Comparison of ENCODE assay signal across 14 cellular contexts in the genomic region with DNA sequence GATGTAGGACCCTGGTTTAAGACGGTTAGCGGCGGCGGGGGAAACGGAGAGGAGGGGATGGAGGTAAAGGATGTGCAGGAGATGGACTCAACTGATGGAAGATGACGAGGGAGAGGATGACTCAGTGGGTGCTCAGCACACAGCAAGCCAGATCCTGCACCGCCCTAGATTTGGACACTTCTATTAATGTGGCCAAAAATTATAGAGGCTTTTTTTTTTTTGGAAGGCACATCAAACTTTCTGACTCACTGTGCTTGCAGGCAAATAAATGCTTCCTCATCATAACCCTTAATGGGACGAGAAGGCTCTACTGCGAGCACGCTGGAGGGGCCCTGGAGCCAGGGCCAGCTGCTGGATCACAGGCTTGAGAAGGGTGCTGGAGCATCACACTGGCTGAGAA. TPM values are rescaled to one million over a fixed set of nuclear protein-coding genes. Genes with fewer than 3 reads are reported as not detected.
DNase-seq lines count a peak whose midpoint lies in the region; ATAC-seq and TF ChIP-seq lines count a peak whose summit lies in the region.
"Had no signal": no experiment of that assay in that cellular context is flagged by ENCODE, and none has a peak within 500 bp of the region (broad histone marks: within the 10 kb centered on the region; RNA-seq: fewer than 3 reads in every experiment).

No MANE protein-coding gene starts in this region.

- H3K36me3 ChIP-seq in mucosa of descending colon (ENCODE audit: low read depth): no peaks in the 10 kb centered on the region
- H3K36me3 ChIP-seq: WERI-Rb-1 had no signal

- no peaks in the 10 kb centered on the region for H3K9me3 ChIP-seq in mucosa of descending colon

- TF ChIP-seq CTCF in AG09309 (IDR thresholded peaks at IDR 0.05; ENCODE audit: control insufficient read depth, insufficient read depth, low read depth, low read length, missing control alignments) (no peak), choroid plexus epithelial cell (conservative IDR thresholded peaks at IDR 0.05; ENCODE audit: low read depth, low read length) (no peak), mucosa of descending colon (IDR thresholded peaks at IDR 0.05) (no peak)

- H3K4me1 ChIP-seq in mucosa of descending colon (ENCODE audit: low read depth): no peaks in the 10 kb centered on the region

- peak; percentile 78 for DNase-seq in AG09309 (ENCODE audit: low read depth)
- peak; percentile 87 for DNase-seq in NCI-H226
- peak; percentile 24 for DNase-seq in choroid plexus epithelial cell (ENCODE audit: low read depth)
- DNase-seq in mucosa of descending colon: no peak
- no peak for DNase-seq in NCI-H2171 (lab: John Stamatoyannopoulos, UW)
- no peak for DNase-seq in RPMI8226
- DNase-seq: activated T-cell treated with anti-CD3 and anti-CD28 coated beads, Interleukin-2, amount 50 U/mL, for 48 hours; CD4-positive, alpha-beta memory T cell; head of caudate nucleus; NCI-H187; WERI-Rb-1 had no signal

- ATAC-seq in mucosa of descending colon (peak; percentile 59), GM18511 (IDR thresholded peaks at IDR 0.05; ENCODE audit: unreplicated experiment) (no peak), HG02798 (IDR thresholded peaks at IDR 0.05; ENCODE audit: poor library complexity, unreplicated experiment) (no peak)

- H3K4me3 ChIP-seq in AG09309 (ENCODE audit: control insufficient read depth, low read depth, low read length) (no peak overlapping the region), choroid plexus epithelial cell (ENCODE audit: low read depth, low read length) (no peak overlapping the region), mucosa of descending colon (no peak overlapping the region)
- H3K4me3 ChIP-seq: skin epidermis had no signal

- intact Hi-C loops in mucosa of descending colon (cut with DNase I, micrococcal nuclease): no loop called here

RNA-seq across cellular contexts. Expression of a gene that starts 36.0 kb away (rescaled TPM):
- total RNA-seq in mucosa of descending colon: under 1 TPM; 0.14 to 0.47 (median 0.43) TPM

RNA-seq across cellular contexts. Expression of a gene that starts 40.8 kb away (rescaled TPM):
- total RNA-seq in mucosa of descending colon: 10 to 100 TPM; 33.1 to 43.7 (median 42.2) TPM

RNA-seq across cellular contexts. Expression of a gene that starts 52.7 kb away (rescaled TPM):
- total RNA-seq in mucosa of descending colon: 10 to 100 TPM; 25.3 to 35.5 (median 33.0) TPM

Comparison
In these comparisons a context has a peak if more than half of its experiments do, and no peak if none do; other contexts are left out.
1. DNase-seq: peak in AG09309 (single experiment), NCI-H226 (single experiment) and choroid plexus epithelial cell (single experiment); none in mucosa of descending colon (0 of 3), NCI-H2171 (single experiment) and RPMI8226 (single experiment).